1 cellular context compared by ENCODE assay signal in the genomic region with DNA sequence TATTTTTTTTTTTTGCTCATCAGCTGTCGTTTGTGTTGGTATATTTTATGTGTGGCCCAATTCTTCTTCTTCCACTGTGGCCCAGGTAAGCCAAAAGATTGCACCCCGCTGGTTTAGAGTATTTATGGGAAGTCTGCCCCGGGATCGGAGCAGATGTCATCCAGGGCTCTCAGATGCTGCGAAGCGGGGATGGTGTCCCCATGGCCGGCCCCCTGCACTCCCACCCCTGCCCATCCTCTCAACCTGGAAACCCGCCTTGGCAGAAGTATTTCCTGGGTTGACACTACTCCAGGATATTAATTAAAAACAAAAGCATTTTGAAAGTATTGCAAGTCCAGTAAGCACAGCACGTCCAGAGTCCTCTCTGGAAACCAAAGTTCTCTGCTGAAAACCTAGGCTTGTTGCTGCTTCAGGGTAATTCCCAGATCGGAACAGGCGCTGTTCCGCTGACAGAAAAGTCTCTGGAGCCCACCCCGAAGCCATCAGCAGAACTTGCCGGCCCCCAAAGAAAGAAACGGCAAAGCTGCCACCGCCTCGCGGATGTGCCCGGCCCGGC.
TF ChIP-seq lines count a peak whose summit lies in the region.

No MANE protein-coding gene starts in this region.

TF ChIP-seq in H1, 55 proteins besides CTCF, POLR2A, EP300 and RAD21 (continued from another document):
- TF ChIP-seq, protein P1, sequence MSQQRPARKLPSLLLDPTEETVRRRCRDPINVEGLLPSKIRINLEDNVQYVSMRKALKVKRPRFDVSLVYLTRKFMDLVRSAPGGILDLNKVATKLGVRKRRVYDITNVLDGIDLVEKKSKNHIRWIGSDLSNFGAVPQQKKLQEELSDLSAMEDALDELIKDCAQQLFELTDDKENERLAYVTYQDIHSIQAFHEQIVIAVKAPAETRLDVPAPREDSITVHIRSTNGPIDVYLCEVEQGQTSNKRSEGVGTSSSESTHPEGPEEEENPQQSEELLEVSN (IDR thresholded peaks at IDR 0.05) = no peak
- TF ChIP-seq SIRT6 (IDR thresholded peaks at IDR 0.05; ENCODE audit: low read length) (no peak), GABPA (IDR thresholded peaks at IDR 0.05; ENCODE audit: borderline replicate concordance, insufficient read depth, low read length) (no peak), CTBP2 (IDR thresholded peaks at IDR 0.05; ENCODE audit: borderline replicate concordance, insufficient read depth, insufficient read length, low read length) (no peak), JUN (IDR thresholded peaks at IDR 0.05; ENCODE audit: low read depth, low read length) (no peak), TBP (IDR thresholded peaks at IDR 0.05; ENCODE audit: low read depth, low read length) (no peak), SUZ12 (IDR thresholded peaks at IDR 0.05; ENCODE audit: low read length) (no peak)
